ENCODE assay signal across 22 cellular contexts in genomic region chr17:67281736-67282135, GRCh38. TPM values are rescaled to one million over a fixed set of nuclear protein-coding genes. Genes with fewer than 3 reads are reported as not detected.
DNase-seq lines count a peak whose midpoint lies in the region; ATAC-seq and TF ChIP-seq lines count a peak whose summit lies in the region.
"Had no signal": no experiment of that assay in that cellular context is flagged by ENCODE, and none has a peak within 500 bp of the region (broad histone marks: within the 10 kb centered on the region; RNA-seq: fewer than 3 reads in every experiment).

No MANE protein-coding gene starts in this region.

- ATAC-seq in psoas muscle, result no peak
- ATAC-seq in GM21576 (IDR thresholded peaks at IDR 0.05; ENCODE audit: unreplicated experiment), result no peak
- ATAC-seq: activated CD8-positive, alpha-beta T cell treated with anti-CD3 and anti-CD28 coated beads for 36 hours; activated naive CD8-positive, alpha-beta T cell treated with anti-CD3 and anti-CD28 coated beads, Interleukin-2, amount 50 U/mL, for 24 hours; stimulated activated naive CD8-positive, alpha-beta T cell treated with anti-CD3 and anti-CD28 coated beads, Interleukin-15, amount 100 ng/mL, for 72 hours had no signal

- no peak overlapping the region; the same call in 1 of the 2 replicates for H2AFZ ChIP-seq in PC-9
- H2AFZ ChIP-seq: parathyroid adenoma had no signal

- no peaks in the 10 kb centered on the region for H3K9me2 ChIP-seq in PC-9 (ENCODE audit: insufficient read depth)

- peak overlapping the region; percentile 35; the same call in 1 of the 2 replicates for H3K4me2 ChIP-seq in PC-9

- TF ChIP-seq CTCF in PC-9 (conservative IDR thresholded peaks at IDR 0.05), result no peak
- TF ChIP-seq CTCF in psoas muscle (IDR thresholded peaks at IDR 0.05), result no peak

- no peaks in the 10 kb centered on the region for H4K20me1 ChIP-seq in PC-9 (ENCODE audit: insufficient read depth)

- no peak overlapping the region for H3K4me3 ChIP-seq in H7 (ENCODE audit: insufficient read depth, low read depth, low read length)
- H3K4me3 ChIP-seq in PC-9, result no peak overlapping the region
- no peak overlapping the region for H3K4me3 ChIP-seq in psoas muscle
- H3K4me3 ChIP-seq: right lobe of liver, tibial artery had no signal

- H3K4me1 ChIP-seq in PC-9 (replicated peaks; ENCODE audit: insufficient read depth) (peaks cover 14% of the 10 kb centered on the region), psoas muscle (peaks cover 21% of the 10 kb centered on the region)
- H3K4me1 ChIP-seq: parathyroid adenoma, tibial artery had no signal

- peak; percentile 45 for DNase-seq in H7
- peak in 1 of 2 experiments; percentile 53 for DNase-seq in PC-9
- DNase-seq in epithelial cell of prostate (ENCODE audit: low read depth, low spot score), result peak; percentile 69
- no peak for DNase-seq in psoas muscle
- no peak for DNase-seq in NCI-H1930 (lab: John Stamatoyannopoulos, UW)
- no peak for DNase-seq in ecto neural progenitor cell (ENCODE audit: low spot score)
- DNase-seq: activated CD4-positive, CD25-positive, alpha-beta regulatory T cell treated with anti-CD3 and anti-CD28 coated beads, Interleukin-2, amount 50 U/mL, for 72 hours; activated CD8-positive, alpha-beta T cell treated with anti-CD3 and anti-CD28 coated beads for 36 hours; activated gamma-delta T cell; activated naive CD8-positive, alpha-beta T cell treated with anti-CD3 and anti-CD28 coated beads, Interleukin-2, amount 50 U/mL, for 24 hours; effector CD4-positive, alpha-beta T cell; erythroblast; foreskin fibroblast; NCI-H187; NCI-H2227 treated with DMSO at 0.1 percent for 48 hours; nephron progenitor cell; right lobe of liver; stimulated activated CD4-positive, alpha-beta T cell treated with anti-CD3 and anti-CD28 coated beads, Interleukin-15, amount 100 ng/mL, for 24 hours; stimulated activated naive CD8-positive, alpha-beta T cell treated with anti-CD3 and anti-CD28 coated beads, Interleukin-15, amount 100 ng/mL, for 72 hours; tibial artery had no signal

- CTCF ChIA-PET in PC-9 (lab: Charles Lee), result no interaction called here

- 74 to 80% (median 76%) methylated on average over 8 of the region's 8 CpGs for WGBS in psoas muscle, 3 donors

- no TSS peak for BruUV-seq in PC-9 (replicated peaks; lab: Mats Ljungman, UMichigan)

- POLR2A ChIA-PET in PC-9 (lab: Charles Lee; ENCODE audit: unreplicated experiment), result interaction anchor here (0.7 kb wide), 1 partner anchor 16 kb away, joined by 4 read pairs; no protein-coding TSS in a partner anchor

- H3K36me3 ChIP-seq in H7 (replicated peaks; ENCODE audit: control insufficient read depth, insufficient read depth, low read length) (no peaks in the 10 kb centered on the region), PC-9 (ENCODE audit: low read depth) (no peaks in the 10 kb centered on the region), psoas muscle (ENCODE audit: insufficient read depth in 1 of 2, low read depth in 1 of 2) (no peaks in the 10 kb centered on the region)
- H3K36me3 ChIP-seq: right lobe of liver, tibial artery had no signal

- no peaks in the 10 kb centered on the region for H3K27me3 ChIP-seq in H7 (ENCODE audit: control insufficient read depth, insufficient read depth, low read length)
- no peaks in the 10 kb centered on the region for H3K27me3 ChIP-seq in PC-9 (ENCODE audit: insufficient read depth, low read depth)
- H3K27me3 ChIP-seq in psoas muscle (ENCODE audit: insufficient read depth in 3 of 3, low read length in 2 of 3), result no peaks in the 10 kb centered on the region
- H3K27me3 ChIP-seq: right lobe of liver, tibial artery had no signal

- H3K9me3 ChIP-seq in PC-9 (ENCODE audit: insufficient read depth, low read depth) (no peaks in the 10 kb centered on the region), psoas muscle (no peaks in the 10 kb centered on the region)
- H3K9me3 ChIP-seq: right lobe of liver, tibial artery had no signal

- 0 out of 2 replicates have a peak, but pooled peaks cover 10% of the 10 kb centered on the region for H3F3A ChIP-seq in PC-9 (ENCODE audit: insufficient read depth, low read depth)

- intact Hi-C loops in PC-9 (cut with micrococcal nuclease; ENCODE audit: unreplicated experiment), result loop anchor here (5.0 kb wide), 1 partner anchor 56 kb away; no protein-coding TSS in a partner anchor
- intact Hi-C loops in psoas muscle (cut with DNase I), result loop anchor here in 1 of 2 donors (2.0 kb wide), 1 partner anchor 37 kb away; the partner anchor contains the start of gene HELZ

- no peaks in the 10 kb centered on the region for H3K79me2 ChIP-seq in PC-9 (ENCODE audit: low read depth)
- H3K79me2 ChIP-seq: parathyroid adenoma had no signal

- H3K27ac ChIP-seq in PC-9, result peak overlapping the region; percentile 22; the same call in 1 of the 2 replicates
- H3K27ac ChIP-seq in epithelial cell of prostate, result peak overlapping the region; percentile 68
- peak overlapping the region; percentile 66 for H3K27ac ChIP-seq in psoas muscle
- H3K27ac ChIP-seq: parathyroid adenoma, tibial artery had no signal

RNA-seq across cellular contexts. Expression of gene HELZ, which starts 36.7 kb away (rescaled TPM):
- 15.6 and 21.7 TPM in 2 replicates for total RNA-seq in H7 (2014; rRNA removed; shearing (Covaris generic))
- total RNA-seq in PC-9 (2021), result 35.1 and 38.0 TPM in 2 replicates
- 10 to 100 TPM; 30.8 to 55.7 (median 39.8) TPM for total RNA-seq in psoas muscle
- 10 to 100 TPM in 1 of 3 donors, 1 to 10 TPM in 2; 1.8 to 11.0 (median 3.1) TPM for polyA plus RNA-seq in psoas muscle

Comparison
In these comparisons a context has a peak if more than half of its experiments do, and no peak if none do; other contexts are left out.
1. DNase-seq: peak in H7 (single experiment) and epithelial cell of prostate (single experiment); none in psoas muscle (0 of 2), NCI-H1930 (0 of 2) and ecto neural progenitor cell (single experiment).
2. Peak in every context shown above with its lines, with median percentiles within 50 percentile points of each other: H3K27ac ChIP-seq.